In genomic region chr11:9384535-9385287, GRCh38 we compare ENCODE assay signal across 8 cellular contexts.
DNase-seq lines count a peak whose midpoint lies in the region; ATAC-seq and TF ChIP-seq lines count a peak whose summit lies in the region.

IPO7 (plus strand) TSS chr11:9384652; CDS start chr11:9384764, 112 bp downstream.

- DNase-seq in AG09309 (ENCODE audit: low read depth) = peak; percentile 57
- peak; percentile 64 for DNase-seq in NCI-H345 treated with DMSO at 0.1 percent for 48 hours (lab: John Stamatoyannopoulos, UW; ENCODE audit: unreplicated experiment)
- peak; percentile 84 for DNase-seq in activated CD4-positive, CD25-positive, alpha-beta regulatory T cell treated with anti-CD3 and anti-CD28 coated beads, Interleukin-2, amount 50 U/mL, for 72 hours
- peak; percentile 29 to 58 for DNase-seq in cerebellar nuclear complex (lab: John Stamatoyannopoulos, UW)
- peak; percentile 71 for DNase-seq in kidney glomerular epithelial cell (lab: John Stamatoyannopoulos, UW)
- peak; percentile 62 to 71 for DNase-seq in stimulated activated CD4-positive, alpha-beta T cell treated with anti-CD3 and anti-CD28 coated beads, Interleukin-1b, Interleukin-23, amount 100 ng/mL, for 1 hour (ENCODE audit: low read depth in 2 of 2)

- peak; percentile 46 for TF ChIP-seq CTCF in AG09309 (IDR thresholded peaks at IDR 0.05; ENCODE audit: control insufficient read depth, insufficient read depth, low read depth, low read length, missing control alignments)

- peak within 1 kb of the TSS; percentile 95 for H3K4me3 ChIP-seq in AG09309 (ENCODE audit: control insufficient read depth, low read depth, low read length)

- ATAC-seq in GM18907 (IDR thresholded peaks at IDR 0.05; ENCODE audit: unreplicated experiment) (peak; percentile 94), HG03159 (IDR thresholded peaks at IDR 0.05; ENCODE audit: unreplicated experiment) (peak; percentile 98)

Comparison
In these comparisons a context has a peak if more than half of its experiments do, and no peak if none do; other contexts are left out.
1. Peak in every context shown above with its lines: DNase-seq, ATAC-seq and H3K4me3 ChIP-seq.